Comparison of ENCODE assay signal across 8 cellular contexts in the genomic region with DNA sequence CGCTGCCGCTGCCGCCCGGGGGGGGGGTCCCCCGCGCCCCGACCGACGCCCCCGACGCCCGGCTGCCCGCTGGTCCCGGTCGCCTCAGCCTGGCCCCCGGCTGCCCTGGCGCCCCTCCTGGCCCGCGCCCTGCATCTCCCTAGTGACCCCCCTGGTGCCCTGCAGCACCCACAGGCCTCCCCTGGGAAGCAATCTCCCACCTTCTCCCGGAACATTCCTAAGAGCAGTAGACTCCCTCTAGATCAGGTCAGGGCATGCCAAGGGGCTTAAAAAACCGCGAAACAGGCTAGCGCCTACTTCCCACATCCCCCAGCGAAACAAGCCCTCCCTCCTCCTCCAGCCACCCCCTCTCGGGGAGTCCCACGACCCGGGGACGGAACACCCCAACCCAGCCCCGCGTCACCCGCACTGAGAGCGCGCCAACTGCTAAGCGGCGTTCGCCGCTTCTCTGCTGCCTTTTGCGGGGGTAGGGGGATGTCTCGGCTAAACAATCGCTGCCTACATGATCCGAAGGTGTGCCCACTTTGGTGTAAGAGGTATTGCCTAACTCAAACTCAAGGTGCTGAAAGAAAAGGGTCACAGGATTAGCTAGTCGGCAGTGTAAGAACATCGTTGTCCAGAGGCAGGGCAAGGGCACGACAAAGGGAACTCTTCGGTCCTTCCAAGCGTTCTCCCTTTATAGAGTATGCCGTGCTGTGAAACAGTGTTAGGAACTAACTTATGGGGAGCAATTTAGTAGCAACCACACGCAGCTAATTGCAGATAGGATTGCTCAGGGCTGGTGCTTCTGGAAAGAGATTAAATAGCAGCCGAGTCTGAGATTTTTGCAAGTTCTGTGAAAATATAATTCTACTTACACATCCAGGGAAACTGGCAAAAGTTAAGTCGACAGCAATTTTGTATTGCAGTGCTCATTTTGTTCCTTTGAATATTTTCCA. TPM values are rescaled to one million over a fixed set of nuclear protein-coding genes. Genes with fewer than 3 reads are reported as not detected.
A peak's percentile ranks its signal among the peaks of the same experiment; 100 is the strongest.
DNase-seq lines count a peak whose midpoint lies in the region; ATAC-seq, FAIRE-seq and TF ChIP-seq lines count a peak whose summit lies in the region.

No MANE protein-coding gene starts in this region.

- H3F3A ChIP-seq in PC-3 (ENCODE audit: low read length, unreplicated experiment), result peaks cover 7% of the 10 kb centered on the region

- H3K4me3 ChIP-seq in PC-3 (ENCODE audit: low read length) (peak overlapping the region; percentile 94), brain microvascular endothelial cell (ENCODE audit: low read depth, low read length) (peak overlapping the region; percentile 75), kidney (ENCODE audit: low read length in 2 of 2) (peak overlapping the region; percentile 57 to 80)

- H4K20me1 ChIP-seq in PC-3 (ENCODE audit: low read length), result 0 out of 2 replicates have a peak, but pooled peaks cover 7% of the 10 kb centered on the region

- intact Hi-C loops in PC-3 (cut with micrococcal nuclease) (loop anchor here (1.0 kb wide), 1 partner anchor 15 kb away; no protein-coding TSS in a partner anchor), kidney (cut with DNase I) (no loop called here)

- POLR2A ChIA-PET in PC-3 (lab: Charles Lee; ENCODE audit: unreplicated experiment), result no interaction called here

- H3K27me3 ChIP-seq in PC-3 (ENCODE audit: low read length) (no peaks in the 10 kb centered on the region), brain microvascular endothelial cell (replicated peaks) (no peaks in the 10 kb centered on the region)

- BruUV-seq in PC-3 (replicated peaks; lab: Mats Ljungman, UMichigan), result TSS peak; percentile 64

- in situ Hi-C loops in brain microvascular endothelial cell (cut with HindIII; ENCODE audit: low pct_ligation_motif_present, low sequenced_read_pairs), result no loop called here

- CTCF ChIA-PET in PC-3 (lab: Charles Lee), result no interaction called here

- no peak for FAIRE-seq in kidney (lab: Jason Lieb, UNC)

- H3K36me3 ChIP-seq in PC-3 (ENCODE audit: low read depth, low read length), result peaks cover 14% of the 10 kb centered on the region
- H3K36me3 ChIP-seq in brain microvascular endothelial cell (replicated peaks), result no peaks in the 10 kb centered on the region
- H3K36me3 ChIP-seq in kidney (ENCODE audit: control insufficient read depth in 1 of 2, insufficient read depth in 2 of 2, low read length in 2 of 2), result no peaks in the 10 kb centered on the region

- DNase-seq in GM20000 (ENCODE audit: low spot score), result peak; percentile 40
- DNase-seq in PC-3, result peak; percentile 64
- no peak for DNase-seq in brain microvascular endothelial cell
- DNase-seq in kidney, result peak; percentile 80
- peak; percentile 30 for DNase-seq in stimulated activated CD4-positive, alpha-beta T cell treated with anti-CD3 and anti-CD28 coated beads, Interleukin-4, amount 100 ng/mL, for 1 hour
- DNase-seq in NCI-H1048 (lab: John Stamatoyannopoulos, UW), result no peak
- DNase-seq in dedifferentiated amniotic fluid mesenchymal stem cell (ENCODE audit: extremely low spot score), result no peak

- H3K4me1 ChIP-seq in PC-3 (ENCODE audit: insufficient read depth, low read length), result peaks cover 65% of the 10 kb centered on the region
- peaks cover 14 to 22% of the 10 kb centered on the region in 2 donors for H3K4me1 ChIP-seq in kidney (ENCODE audit: control insufficient read depth in 1 of 2, insufficient read depth in 1 of 2, low read depth in 1 of 2, low read length in 2 of 2)

- peaks cover 52% of the 10 kb centered on the region for H3K79me2 ChIP-seq in PC-3 (ENCODE audit: low read length)

- peak overlapping the region; percentile 77 for H2AFZ ChIP-seq in PC-3 (ENCODE audit: low read length)

- no peaks in the 10 kb centered on the region for H3K9me2 ChIP-seq in PC-3 (replicated peaks; ENCODE audit: low read length)

- ATAC-seq in PC-3, result peak; percentile 45
- no peak for ATAC-seq in GM18907 (IDR thresholded peaks at IDR 0.05; ENCODE audit: unreplicated experiment)

- peak overlapping the region; percentile 99 for H3K4me2 ChIP-seq in PC-3 (ENCODE audit: low read length)

- H3K9ac ChIP-seq in PC-3 (ENCODE audit: low read length), result peak overlapping the region; percentile 99
- peak overlapping the region; percentile 44 to 84 for H3K9ac ChIP-seq in kidney (ENCODE audit: low read length in 2 of 2)

- H3K27ac ChIP-seq in PC-3 (ENCODE audit: low read length) (peak overlapping the region; percentile 91), brain microvascular endothelial cell (peak overlapping the region; percentile 80), kidney (ENCODE audit: low read depth in 2 of 2, low read length in 2 of 2) (peak overlapping the region; percentile 83 to 94)

- no peaks in the 10 kb centered on the region for H3K9me3 ChIP-seq in PC-3 (ENCODE audit: low read length)
- H3K9me3 ChIP-seq in kidney (ENCODE audit: control insufficient read depth in 1 of 2, low read length in 2 of 2), result no peaks in the 10 kb centered on the region

- TF ChIP-seq CTCF in GM20000 (IDR thresholded peaks at IDR 0.05; ENCODE audit: extremely low read depth, missing control alignments) (no peak), PC-3 (conservative IDR thresholded peaks at IDR 0.05; ENCODE audit: low read depth, low read length) (no peak), brain microvascular endothelial cell (IDR thresholded peaks at IDR 0.05; ENCODE audit: low read depth, low read length, missing control alignments) (no peak), kidney (IDR thresholded peaks at IDR 0.05; ENCODE audit: borderline replicate concordance, extremely low read depth, insufficient read depth) (no peak)

RNA-seq across cellular contexts. Expression of a gene that starts 0.6 kb away (rescaled TPM):
- total RNA-seq in PC-3 (2014; rRNA removed), result 39.6 and 40.3 TPM in 2 replicates
- total RNA-seq in kidney, result 83.2 TPM
- polyA plus RNA-seq in kidney (ENCODE audit: insufficient read depth, low read depth, low replicate concordance), result 71.0 TPM

Comparison
In these comparisons a context has a peak if more than half of its experiments do, and no peak if none do; other contexts are left out.
1. DNase-seq: peak in GM20000 (single experiment), PC-3 (single experiment), kidney (single experiment) and stimulated activated CD4-positive, alpha-beta T cell treated with anti-CD3 and anti-CD28 coated beads, Interleukin-4, amount 100 ng/mL, for 1 hour (single experiment); none in brain microvascular endothelial cell (single experiment), NCI-H1048 (single experiment) and dedifferentiated amniotic fluid mesenchymal stem cell (single experiment).
2. Peak in every context shown above with its lines, with median percentiles within 50 percentile points of each other: H3K27ac ChIP-seq and H3K4me3 ChIP-seq.